In genomic region chr11:94506513-94506912, GRCh38 we compare ENCODE assay signal across 8 cellular contexts. TPM values are rescaled to one million over a fixed set of nuclear protein-coding genes. Genes with fewer than 3 reads are reported as not detected.
"Had no signal": no experiment of that assay in that cellular context is flagged by ENCODE, and none has a peak within 500 bp of the region (broad histone marks: within the 10 kb centered on the region; RNA-seq: fewer than 3 reads in every experiment).

No MANE protein-coding gene starts in this region.

RNA-seq across cellular contexts. Expression of gene C11orf97, which starts 5.7 kb away (rescaled TPM):
- total RNA-seq: LHCN-M2; MCF 10A; PC-3; Peyer's patch; SJCRH30; SK-MEL-5; T-cell; T-helper 1 cell treated with Interleukin-12 subunit alpha and Interleukin-12 subunit beta and Interleukin-4 antibody, amounts not matched to agents 30 ng/mL and 1 ng/mL, for 36 hours had no signal
